ENCODE assay signal across 1 cellular context in genomic region chr16:27806388-27806787, GRCh38.
TF ChIP-seq lines count a peak whose summit lies in the region.

No MANE protein-coding gene starts in this region.

TF ChIP-seq in SK-N-SH treated with all-trans-retinoic acid at 6 μM for 48 hours, 23 proteins besides CTCF, POLR2A, EP300 and RAD21 (continued from another document):
- TF ChIP-seq PATZ1 (CRISPR knock-in tag; IDR thresholded peaks at IDR 0.05; ENCODE audit: borderline replicate concordance) (no peak), TCF4 (CRISPR knock-in tag; IDR thresholded peaks at IDR 0.05; ENCODE audit: borderline replicate concordance) (no peak), ARNTL (CRISPR knock-in tag; IDR thresholded peaks at IDR 0.05; ENCODE audit: borderline replicate concordance, low read depth) (no peak), ZNF565 (CRISPR knock-in tag; conservative IDR thresholded peaks at IDR 0.05; ENCODE audit: low read depth) (no peak), CREB5 (CRISPR knock-in tag; IDR thresholded peaks at IDR 0.05; ENCODE audit: low read depth) (no peak)
TF ChIP-seq in SK-N-SH treated with all-trans-retinoic acid at 6 μM for 48 hours: peak in this region for 0.
